ENCODE assay signal across 21 cellular contexts in genomic region chr18:74940856-74941255, GRCh38.
"Had no signal": no experiment of that assay in that cellular context is flagged by ENCODE, and none has a peak within 500 bp of the region (broad histone marks: within the 10 kb centered on the region; RNA-seq: fewer than 3 reads in every experiment).

No MANE protein-coding gene starts in this region.

- ATAC-seq: left ventricle myocardium superior; lower lobe of right lung; natural killer cell treated with Interleukin-12 subunit alpha and Interleukin-12 subunit beta and Interleukin-15 and Interleukin-18, amount 100 ng/mL, for 72 hours; stimulated activated effector memory CD8-positive, alpha-beta T cell treated with anti-CD3 and anti-CD28 coated beads, Interleukin-12 subunit alpha, Interleukin-12 subunit beta, amount 100 ng/mL, for 72 hours; stimulated activated naive CD8-positive, alpha-beta T cell treated with anti-CD3 and anti-CD28 coated beads, Interleukin-15, Interleukin-2, amounts not matched to agents 100 U/mL and 50 U/mL, for 24 hours; upper lobe of right lung had no signal

- H3K27me3 Mint-ChIP-seq: memory B cell; natural killer cell treated with Interleukin-12 subunit alpha and Interleukin-12 subunit beta and Interleukin-15 and Interleukin-18, amount 100 ng/mL, for 72 hours had no signal

- H3K9me3 Mint-ChIP-seq: memory B cell; natural killer cell treated with Interleukin-12 subunit alpha and Interleukin-12 subunit beta and Interleukin-15 and Interleukin-18, amount 100 ng/mL, for 72 hours; neural crest cell; stimulated activated effector memory CD8-positive, alpha-beta T cell treated with anti-CD3 and anti-CD28 coated beads, Interleukin-12 subunit alpha, Interleukin-12 subunit beta, amount 100 ng/mL, for 72 hours had no signal

- H3K27ac Mint-ChIP-seq: natural killer cell treated with Interleukin-12 subunit alpha and Interleukin-12 subunit beta and Interleukin-15 and Interleukin-18, amount 100 ng/mL, for 72 hours; stimulated activated effector memory CD8-positive, alpha-beta T cell treated with anti-CD3 and anti-CD28 coated beads, Interleukin-12 subunit alpha, Interleukin-12 subunit beta, amount 100 ng/mL, for 72 hours had no signal

- H3K4me1 Mint-ChIP-seq: neural crest cell; stimulated activated effector memory CD8-positive, alpha-beta T cell treated with anti-CD3 and anti-CD28 coated beads, Interleukin-12 subunit alpha, Interleukin-12 subunit beta, amount 100 ng/mL, for 72 hours had no signal

- H3K27me3 ChIP-seq: dorsolateral prefrontal cortex, right atrium auricular region, sigmoid colon, tibial nerve, upper lobe of right lung, uterus had no signal

- DNase-seq: effector CD4-positive, alpha-beta T cell; left ventricle myocardium superior; lower lobe of right lung; sigmoid colon; stimulated activated CD4-positive, alpha-beta T cell treated with anti-CD3 and anti-CD28 coated beads, Interleukin-2, amount 100 ng/mL, for 24 hours; stimulated activated CD4-positive, alpha-beta T cell treated with anti-CD3 and anti-CD28 coated beads, Interleukin-4, amount 100 ng/mL, for 24 hours; stimulated activated naive CD8-positive, alpha-beta T cell treated with anti-CD3 and anti-CD28 coated beads, Interleukin-15, Interleukin-2, amounts not matched to agents 100 U/mL and 50 U/mL, for 24 hours; upper lobe of right lung; uterus had no signal

- H3K36me3 Mint-ChIP-seq: natural killer cell treated with Interleukin-12 subunit alpha and Interleukin-12 subunit beta and Interleukin-15 and Interleukin-18, amount 100 ng/mL, for 72 hours; stimulated activated effector memory CD8-positive, alpha-beta T cell treated with anti-CD3 and anti-CD28 coated beads, Interleukin-12 subunit alpha, Interleukin-12 subunit beta, amount 100 ng/mL, for 72 hours had no signal

- H3K9me3 ChIP-seq: lower lobe of right lung, prostate gland, right atrium auricular region, sigmoid colon, thoracic aorta, tibial nerve, upper lobe of right lung, uterus had no signal

- H3K36me3 ChIP-seq: lower lobe of right lung, prostate gland, right atrium auricular region, sigmoid colon, thoracic aorta, upper lobe of right lung, uterus had no signal

- FAIRE-seq: colon, frontal cortex, keratinocyte had no signal

- H3K4me3 ChIP-seq: lower lobe of right lung, prostate gland, right atrium auricular region, sigmoid colon, thoracic aorta, tibial nerve, upper lobe of right lung, uterus had no signal

- H3K4me3 Mint-ChIP-seq: memory B cell; natural killer cell treated with Interleukin-12 subunit alpha and Interleukin-12 subunit beta and Interleukin-15 and Interleukin-18, amount 100 ng/mL, for 72 hours; neural crest cell; stimulated activated effector memory CD8-positive, alpha-beta T cell treated with anti-CD3 and anti-CD28 coated beads, Interleukin-12 subunit alpha, Interleukin-12 subunit beta, amount 100 ng/mL, for 72 hours had no signal
